Comparison of ENCODE assay signal across 17 cellular contexts in the genomic region with DNA sequence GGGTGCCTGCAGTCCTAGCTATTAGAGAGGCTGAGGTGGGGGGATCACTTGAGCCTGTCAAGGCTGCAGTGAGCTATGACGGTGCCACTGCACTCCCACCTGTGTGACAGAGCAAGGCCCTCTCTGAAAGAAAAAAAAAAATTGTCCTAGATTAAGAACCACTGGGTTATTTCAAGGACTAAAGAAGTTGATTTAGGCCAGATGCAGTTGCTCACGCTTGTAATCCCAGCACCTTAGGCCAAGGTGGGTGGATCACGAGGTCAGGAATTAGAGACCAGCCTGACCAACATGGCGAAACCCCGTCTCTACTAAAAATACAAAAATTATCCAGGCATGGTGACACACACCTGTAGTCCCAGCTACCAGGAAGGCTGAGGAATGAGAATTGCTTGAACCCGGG.
"Had no signal": no experiment of that assay in that cellular context is flagged by ENCODE, and none has a peak within 500 bp of the region (broad histone marks: within the 10 kb centered on the region; RNA-seq: fewer than 3 reads in every experiment).

No MANE protein-coding gene starts in this region.

- FAIRE-seq: colon, TTC549 had no signal

- H3K27me3 ChIP-seq: esophagus muscularis mucosa, neutrophil, transverse colon had no signal

- H3K36me3 ChIP-seq: esophagus muscularis mucosa, neutrophil, transverse colon had no signal

- H3K9me3 ChIP-seq: esophagus muscularis mucosa, neutrophil, transverse colon had no signal

- H3K4me3 ChIP-seq: esophagus muscularis mucosa, lung, transverse colon had no signal

- DNase-seq: activated CD4-positive, alpha-beta memory T cell treated with anti-CD3 and anti-CD28 coated beads, Interleukin-2, amount 10 ng/mL, durations not matched to agents 7 days and 5 days; activated CD4-positive, alpha-beta T cell treated with anti-CD3 and anti-CD28 coated beads for 4 hours; activated effector memory CD4-positive, alpha-beta T cell treated with Interleukin-2 at 50 U/mL for 16 hours; activated naive CD4-positive, alpha-beta T cell treated with anti-CD3 and anti-CD28 coated beads, Interleukin-2, amount 50 U/mL, for 16 hours; activated T-cell treated with anti-CD3 and anti-CD28 coated beads, Interleukin-2, amount 50 U/mL, for 4 hours; glutamatergic neuron; immature natural killer cell; naive B cell; posterior cingulate gyrus; transverse colon had no signal

- H3K27ac ChIP-seq: neutrophil had no signal

- ATAC-seq: activated T-cell treated with anti-CD3 and anti-CD28 coated beads, Interleukin-2, amount 50 U/mL, for 4 hours; stimulated activated effector memory CD8-positive, alpha-beta T cell treated with anti-CD3 and anti-CD28 coated beads, Interleukin-12 subunit alpha, Interleukin-12 subunit beta, amount 100 ng/mL, for 72 hours; WTC11 had no signal
